In the genomic region with DNA sequence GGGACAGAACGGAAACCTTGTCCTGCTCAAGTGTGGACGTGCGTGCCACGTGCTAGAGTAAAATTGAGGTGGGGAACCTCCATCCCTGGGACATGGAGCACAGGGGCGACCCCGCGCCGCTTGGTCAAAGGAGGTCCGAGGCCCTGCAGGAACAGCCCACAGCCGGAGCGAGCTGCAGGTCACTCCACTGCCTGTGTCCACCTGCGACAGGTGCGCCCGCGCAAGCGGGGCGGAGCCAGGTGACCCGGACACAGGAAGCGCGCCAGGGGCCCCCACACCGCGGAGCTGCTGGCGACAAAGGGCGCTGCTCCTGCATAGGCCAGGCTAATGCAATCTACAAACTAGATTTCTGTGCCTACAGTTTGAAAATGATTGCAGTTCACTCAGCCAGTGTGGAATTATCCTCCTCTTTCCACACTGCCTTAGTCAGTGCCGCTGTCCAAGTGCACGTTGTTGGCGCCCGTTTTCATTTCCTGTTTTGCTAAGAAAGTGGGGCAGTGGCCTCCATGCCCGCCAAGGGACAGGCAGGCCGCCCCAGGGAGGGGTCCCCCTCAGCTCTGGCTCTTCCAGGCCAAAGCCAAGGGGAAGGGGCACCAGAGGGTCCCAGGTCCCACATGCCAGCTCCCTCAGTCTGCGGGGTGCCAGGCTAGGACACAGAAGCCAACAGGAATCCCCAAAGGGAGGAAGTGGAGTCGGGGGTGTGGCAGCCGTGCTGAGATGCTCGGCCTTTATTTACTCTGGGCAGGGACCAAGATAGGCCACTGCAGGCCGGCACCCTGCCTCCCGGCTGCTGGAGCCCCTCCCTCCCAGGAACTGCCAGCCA, we compare ENCODE assay signal across 8 cellular contexts. TPM values are rescaled to one million over a fixed set of nuclear protein-coding genes. Genes with fewer than 3 reads are reported as not detected.
DNase-seq lines count a peak whose midpoint lies in the region; ATAC-seq and TF ChIP-seq lines count a peak whose summit lies in the region.

No MANE protein-coding gene starts in this region.

- peak overlapping the region; percentile 12 to 38 (median 34) for H3K4me3 ChIP-seq in Peyer's patch
- H3K4me3 ChIP-seq in liver (ENCODE audit: low read depth in 1 of 3, low read length in 3 of 3) = peak overlapping the region in 2 of 3 donors; percentile 16 to 22
- H3K4me3 ChIP-seq in subcutaneous abdominal adipose tissue (ENCODE audit: low read depth in 1 of 5, low read length in 5 of 5) = peak overlapping the region in 4 of 5 donors; percentile 22 to 49 (median 45)

- H3K36me3 ChIP-seq in Peyer's patch (peaks cover 0 to 32% (median 0%) of the 10 kb centered on the region in 3 donors), liver (ENCODE audit: control insufficient read depth in 4 of 4, insufficient read depth in 3 of 4, low read depth in 1 of 4, low read length in 3 of 4) (peaks cover 2 to 27% (median 17%) of the 10 kb centered on the region in 4 donors), subcutaneous abdominal adipose tissue (ENCODE audit: control insufficient read depth in 5 of 5, insufficient read depth in 5 of 5, low read length in 5 of 5) (peaks cover 14 to 32% (median 30%) of the 10 kb centered on the region in 5 donors)

- peak overlapping the region; percentile 92 to 98 (median 94) for H3K27ac ChIP-seq in Peyer's patch
- peak overlapping the region; percentile 39 for H3K27ac ChIP-seq in caudate nucleus (ENCODE audit: low read depth, low read length)
- H3K27ac ChIP-seq in liver (ENCODE audit: low read depth in 1 of 2, low read length in 2 of 2) = peak overlapping the region; percentile 63 to 86
- H3K27ac ChIP-seq in subcutaneous abdominal adipose tissue (ENCODE audit: low read depth, low read length) = peak overlapping the region; percentile 54

- 4% methylated on average over 36 of the region's 36 CpGs for WGBS in liver

- ATAC-seq in GM21619 (IDR thresholded peaks at IDR 0.05; ENCODE audit: unreplicated experiment) = no peak
- ATAC-seq in HG02885 (IDR thresholded peaks at IDR 0.05; ENCODE audit: poor library complexity, unreplicated experiment) = no peak

- TF ChIP-seq CTCF in Peyer's patch (IDR thresholded peaks at IDR 0.05) = no peak
- TF ChIP-seq CTCF in liver (IDR thresholded peaks at IDR 0.05; ENCODE audit: low read depth, low read length, missing input control) = no peak

- H3K9ac ChIP-seq in liver (ENCODE audit: low read depth in 1 of 2, low read length in 2 of 2) (no peak overlapping the region), subcutaneous abdominal adipose tissue (ENCODE audit: low read length in 5 of 5) (peak overlapping the region in 3 of 5 donors; percentile 1 to 66 (median 28))

- TF ChIP-seq POLR2A in Peyer's patch (IDR thresholded peaks at IDR 0.05) = peak in 1 of 2 donors; percentile 24

- H3K4me1 ChIP-seq in Peyer's patch (peaks cover 16 to 55% (median 46%) of the 10 kb centered on the region in 4 donors), liver (ENCODE audit: control insufficient read depth in 4 of 4, insufficient read depth in 4 of 4, low read length in 3 of 4) (peaks cover 8 to 32% (median 19%) of the 10 kb centered on the region in 4 donors), subcutaneous abdominal adipose tissue (ENCODE audit: control insufficient read depth in 5 of 5, insufficient read depth in 5 of 5, low read length in 5 of 5) (peaks cover 8 to 59% (median 52%) of the 10 kb centered on the region in 5 donors)

- TF ChIP-seq RAD21 in liver (IDR thresholded peaks at IDR 0.05) = peak in 1 of 2 donors; percentile 31

- H3K27me3 ChIP-seq in Peyer's patch (no peaks in the 10 kb centered on the region), liver (ENCODE audit: control insufficient read depth in 4 of 4, insufficient read depth in 4 of 4, low read length in 3 of 4) (no peaks in the 10 kb centered on the region), subcutaneous abdominal adipose tissue (ENCODE audit: control insufficient read depth in 5 of 5, insufficient read depth in 4 of 5, low read length in 5 of 5) (no peaks in the 10 kb centered on the region)

- no peaks in the 10 kb centered on the region for H3K9me3 ChIP-seq in Peyer's patch
- no peaks in the 10 kb centered on the region for H3K9me3 ChIP-seq in liver (ENCODE audit: control insufficient read depth in 4 of 4, low read length in 3 of 4)
- no peaks in the 10 kb centered on the region for H3K9me3 ChIP-seq in subcutaneous abdominal adipose tissue (ENCODE audit: control insufficient read depth in 5 of 5, low read length in 5 of 5)

- DNase-seq in activated CD8-positive, alpha-beta memory T cell treated with anti-CD3 and anti-CD28 coated beads for 24 hours = peak; percentile 71
- no peak for DNase-seq in activated CD8-positive, alpha-beta memory T cell treated with anti-CD3 and anti-CD28 coated beads, Interleukin-2, amount 50 U/mL, for 4 hours
- DNase-seq in Peyer's patch = peak; percentile 63 to 85 (median 85)
- DNase-seq in caudate nucleus (lab: John Stamatoyannopoulos, UW) = peak in 12 of 61 donors; percentile 6 to 67 (median 41)

TF ChIP-seq in liver, 16 proteins besides CTCF, POLR2A, EP300 and RAD21:
- TF ChIP-seq TAF1 (conservative IDR thresholded peaks at IDR 0.05) (no peak), NR2F2 (IDR thresholded peaks at IDR 0.05) (peak; percentile 20), GABPA (IDR thresholded peaks at IDR 0.05 in 1 of 2, conservative IDR thresholded peaks at IDR 0.05 in 1 of 2) (peak in 1 of 2 donors; percentile 30), RXRA (IDR thresholded peaks at IDR 0.05) (peak in 1 of 2 donors; percentile 40), FOXA2 (IDR thresholded peaks at IDR 0.05) (peak; percentile 81), FOXA1 (IDR thresholded peaks at IDR 0.05) (peak; percentile 72), EGR1 (IDR thresholded peaks at IDR 0.05; ENCODE audit: low read depth in 2 of 2) (no peak), YY1 (IDR thresholded peaks at IDR 0.05) (peak; percentile 59), HNF4A (conservative IDR thresholded peaks at IDR 0.05) (peak; percentile 12 to 17), JUND (IDR thresholded peaks at IDR 0.05) (no peak), HNF4G (IDR thresholded peaks at IDR 0.05) (no peak), SP1 (IDR thresholded peaks at IDR 0.05) (peak; percentile 52)
- TF ChIP-seq, protein P1, sequence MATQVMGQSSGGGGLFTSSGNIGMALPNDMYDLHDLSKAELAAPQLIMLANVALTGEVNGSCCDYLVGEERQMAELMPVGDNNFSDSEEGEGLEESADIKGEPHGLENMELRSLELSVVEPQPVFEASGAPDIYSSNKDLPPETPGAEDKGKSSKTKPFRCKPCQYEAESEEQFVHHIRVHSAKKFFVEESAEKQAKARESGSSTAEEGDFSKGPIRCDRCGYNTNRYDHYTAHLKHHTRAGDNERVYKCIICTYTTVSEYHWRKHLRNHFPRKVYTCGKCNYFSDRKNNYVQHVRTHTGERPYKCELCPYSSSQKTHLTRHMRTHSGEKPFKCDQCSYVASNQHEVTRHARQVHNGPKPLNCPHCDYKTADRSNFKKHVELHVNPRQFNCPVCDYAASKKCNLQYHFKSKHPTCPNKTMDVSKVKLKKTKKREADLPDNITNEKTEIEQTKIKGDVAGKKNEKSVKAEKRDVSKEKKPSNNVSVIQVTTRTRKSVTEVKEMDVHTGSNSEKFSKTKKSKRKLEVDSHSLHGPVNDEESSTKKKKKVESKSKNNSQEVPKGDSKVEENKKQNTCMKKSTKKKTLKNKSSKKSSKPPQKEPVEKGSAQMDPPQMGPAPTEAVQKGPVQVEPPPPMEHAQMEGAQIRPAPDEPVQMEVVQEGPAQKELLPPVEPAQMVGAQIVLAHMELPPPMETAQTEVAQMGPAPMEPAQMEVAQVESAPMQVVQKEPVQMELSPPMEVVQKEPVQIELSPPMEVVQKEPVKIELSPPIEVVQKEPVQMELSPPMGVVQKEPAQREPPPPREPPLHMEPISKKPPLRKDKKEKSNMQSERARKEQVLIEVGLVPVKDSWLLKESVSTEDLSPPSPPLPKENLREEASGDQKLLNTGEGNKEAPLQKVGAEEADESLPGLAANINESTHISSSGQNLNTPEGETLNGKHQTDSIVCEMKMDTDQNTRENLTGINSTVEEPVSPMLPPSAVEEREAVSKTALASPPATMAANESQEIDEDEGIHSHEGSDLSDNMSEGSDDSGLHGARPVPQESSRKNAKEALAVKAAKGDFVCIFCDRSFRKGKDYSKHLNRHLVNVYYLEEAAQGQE (IDR thresholded peaks at IDR 0.05) = peak; percentile 27
- TF ChIP-seq, protein P2, sequence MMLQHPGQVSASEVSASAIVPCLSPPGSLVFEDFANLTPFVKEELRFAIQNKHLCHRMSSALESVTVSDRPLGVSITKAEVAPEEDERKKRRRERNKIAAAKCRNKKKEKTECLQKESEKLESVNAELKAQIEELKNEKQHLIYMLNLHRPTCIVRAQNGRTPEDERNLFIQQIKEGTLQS (IDR thresholded peaks at IDR 0.05) = no peak
- TF ChIP-seq, protein P3, sequence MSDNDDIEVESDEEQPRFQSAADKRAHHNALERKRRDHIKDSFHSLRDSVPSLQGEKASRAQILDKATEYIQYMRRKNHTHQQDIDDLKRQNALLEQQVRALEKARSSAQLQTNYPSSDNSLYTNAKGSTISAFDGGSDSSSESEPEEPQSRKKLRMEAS (IDR thresholded peaks at IDR 0.05) = no peak
- TF ChIP-seq, protein P4, sequence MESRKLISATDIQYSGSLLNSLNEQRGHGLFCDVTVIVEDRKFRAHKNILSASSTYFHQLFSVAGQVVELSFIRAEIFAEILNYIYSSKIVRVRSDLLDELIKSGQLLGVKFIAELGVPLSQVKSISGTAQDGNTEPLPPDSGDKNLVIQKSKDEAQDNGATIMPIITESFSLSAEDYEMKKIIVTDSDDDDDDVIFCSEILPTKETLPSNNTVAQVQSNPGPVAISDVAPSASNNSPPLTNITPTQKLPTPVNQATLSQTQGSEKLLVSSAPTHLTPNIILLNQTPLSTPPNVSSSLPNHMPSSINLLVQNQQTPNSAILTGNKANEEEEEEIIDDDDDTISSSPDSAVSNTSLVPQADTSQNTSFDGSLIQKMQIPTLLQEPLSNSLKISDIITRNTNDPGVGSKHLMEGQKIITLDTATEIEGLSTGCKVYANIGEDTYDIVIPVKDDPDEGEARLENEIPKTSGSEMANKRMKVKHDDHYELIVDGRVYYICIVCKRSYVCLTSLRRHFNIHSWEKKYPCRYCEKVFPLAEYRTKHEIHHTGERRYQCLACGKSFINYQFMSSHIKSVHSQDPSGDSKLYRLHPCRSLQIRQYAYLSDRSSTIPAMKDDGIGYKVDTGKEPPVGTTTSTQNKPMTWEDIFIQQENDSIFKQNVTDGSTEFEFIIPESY (IDR thresholded peaks at IDR 0.05) = no peak

RNA-seq across cellular contexts. Expression of a gene that starts 4.3 kb away (rescaled TPM):
- total RNA-seq in Peyer's patch = 100 to 1,000 TPM; 115 to 210 (median 162) TPM
- 100 to 1,000 TPM in 1 of 2 donors, 10 to 100 TPM in 1; 39.2 to 105 TPM for total RNA-seq in liver
- 10 to 100 TPM; 77.9 to 89.4 TPM for polyA plus RNA-seq in liver

RNA-seq across cellular contexts. Expression of a gene that starts 58.5 kb away (rescaled TPM):
- total RNA-seq in Peyer's patch = 100 to 1,000 TPM; 129 to 269 (median 199) TPM
- 10 to 100 TPM; 13.8 to 17.0 TPM for total RNA-seq in liver
- polyA plus RNA-seq in liver = 10 to 100 TPM; 13.7 to 14.1 TPM

Comparison
In these comparisons a context has a peak if more than half of its experiments do, and no peak if none do; other contexts are left out.
1. H3K27ac ChIP-seq: peak in every context shown above with its lines; median percentile 94 in Peyer's patch; 74 in liver; 54 in subcutaneous abdominal adipose tissue; 39 in caudate nucleus.
2. H3K9ac ChIP-seq: peak in subcutaneous abdominal adipose tissue (3 of 5); none in liver (0 of 2).
3. RNA of a gene that starts 58.5 kb away (total RNA-seq): 129 to 269 TPM in Peyer's patch; 13.8 to 17.0 TPM in liver; every median in the first group is over 4 times any median in the second.
4. Peak in every context shown above with its lines, with median percentiles within 50 percentile points of each other: H3K4me3 ChIP-seq.